1 cellular context compared by ENCODE assay signal in genomic region chr11:19241260-19242183, GRCh38.
TF ChIP-seq lines count a peak whose summit lies in the region.

No MANE protein-coding gene starts in this region.

TF ChIP-seq in WTC11, 78 proteins besides CTCF, POLR2A, EP300 and RAD21 (continued from another document):
- TF ChIP-seq ARID4B (CRISPR knock-in tag; IDR thresholded peaks at IDR 0.05; ENCODE audit: borderline replicate concordance) (no peak), TEAD4 (CRISPR knock-in tag; IDR thresholded peaks at IDR 0.05) (no peak), ZNF281 (CRISPR knock-in tag; IDR thresholded peaks at IDR 0.05) (no peak), CREM (CRISPR knock-in tag; IDR thresholded peaks at IDR 0.05) (0 out of 2 replicates have a peak, but pooled peaks have one; percentile 57), TEAD1 (CRISPR knock-in tag; IDR thresholded peaks at IDR 0.05) (no peak), ZNF138 (CRISPR knock-in tag; conservative IDR thresholded peaks at IDR 0.05) (no peak), NR1H2 (CRISPR knock-in tag; IDR thresholded peaks at IDR 0.05) (no peak), ZNF425 (CRISPR knock-in tag; conservative IDR thresholded peaks at IDR 0.05) (no peak), CDX4 (CRISPR knock-in tag; IDR thresholded peaks at IDR 0.05; ENCODE audit: borderline replicate concordance) (no peak), E2F4 (CRISPR knock-in tag; IDR thresholded peaks at IDR 0.05; ENCODE audit: borderline replicate concordance, low read depth) (peak; percentile 80; the same call in 1 of the 2 replicates), ATF3 (CRISPR knock-in tag; conservative IDR thresholded peaks at IDR 0.05) (no peak), MAX (CRISPR knock-in tag; IDR thresholded peaks at IDR 0.05) (no peak), FOXK1 (CRISPR knock-in tag; IDR thresholded peaks at IDR 0.05) (no peak), STAT6 (CRISPR knock-in tag; conservative IDR thresholded peaks at IDR 0.05; ENCODE audit: low read depth) (no peak), ZNF263 (CRISPR knock-in tag; IDR thresholded peaks at IDR 0.05; ENCODE audit: low read depth) (no peak), HMGXB4 (CRISPR knock-in tag; IDR thresholded peaks at IDR 0.05) (peak; percentile 52; the same call in 1 of the 2 replicates), ZNF671 (CRISPR knock-in tag; IDR thresholded peaks at IDR 0.05) (no peak), NFATC4 (CRISPR knock-in tag; IDR thresholded peaks at IDR 0.05) (no peak), GABPB1 (CRISPR knock-in tag; IDR thresholded peaks at IDR 0.05) (no peak), FOXP1 (CRISPR knock-in tag; IDR thresholded peaks at IDR 0.05; ENCODE audit: borderline replicate concordance) (peak; percentile 65), KAT7 (CRISPR knock-in tag; IDR thresholded peaks at IDR 0.05; ENCODE audit: borderline replicate concordance) (0 out of 2 replicates have a peak, but pooled peaks have one; percentile 37), ETV6 (CRISPR knock-in tag; IDR thresholded peaks at IDR 0.05) (no peak), ZMAT4 (CRISPR knock-in tag; IDR thresholded peaks at IDR 0.05) (no peak), ZSCAN18 (CRISPR knock-in tag; IDR thresholded peaks at IDR 0.05) (no peak), SP1 (CRISPR knock-in tag; conservative IDR thresholded peaks at IDR 0.05) (no peak; the same call in 1 of the 2 replicates), PRDM15 (CRISPR knock-in tag; IDR thresholded peaks at IDR 0.05) (no peak), TCF7 (CRISPR knock-in tag; IDR thresholded peaks at IDR 0.05; ENCODE audit: low read depth) (peak; percentile 81; the same call in 1 of the 2 replicates)
